ENCODE assay signal across 27 cellular contexts in the genomic region with DNA sequence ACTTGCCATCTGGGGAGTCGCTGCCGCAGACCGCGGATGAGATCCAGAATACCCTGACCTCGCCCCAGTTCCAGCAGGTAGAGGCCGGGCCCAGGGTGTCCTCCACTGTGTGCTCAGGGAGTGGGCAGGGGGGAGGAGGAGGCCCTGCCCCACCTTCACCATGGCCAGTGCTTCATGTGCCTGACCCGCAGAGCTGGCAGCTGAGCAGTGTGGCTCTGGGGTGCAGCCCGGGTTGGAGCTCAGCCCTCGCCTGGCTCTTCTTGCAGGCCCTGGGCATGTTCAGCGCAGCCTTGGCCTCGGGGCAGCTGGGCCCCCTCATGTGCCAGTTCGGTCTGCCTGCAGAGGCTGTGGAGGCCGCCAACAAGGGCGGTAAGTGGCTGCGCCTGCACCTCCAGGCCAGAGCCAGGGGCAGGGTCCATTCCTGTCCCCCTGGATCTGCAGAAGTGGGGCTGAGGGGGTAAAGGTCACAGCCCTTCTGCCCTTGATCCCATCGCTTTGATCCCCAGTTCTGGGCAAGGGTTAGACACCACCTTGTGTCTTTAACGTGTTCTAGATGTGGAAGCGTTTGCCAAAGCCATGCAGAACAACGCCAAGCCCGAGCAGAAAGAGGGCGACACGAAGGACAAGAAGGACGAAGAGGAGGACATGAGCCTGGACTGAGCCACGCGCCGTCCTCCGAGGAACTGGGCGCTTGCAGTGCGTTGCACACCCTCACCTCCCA. TPM values are rescaled to one million over a fixed set of nuclear protein-coding genes. Genes with fewer than 3 reads are reported as not detected.
A peak's percentile ranks its signal among the peaks of the same experiment; 100 is the strongest.
DNase-seq lines count a peak whose midpoint lies in the region; ATAC-seq, FAIRE-seq and TF ChIP-seq lines count a peak whose summit lies in the region.
"Had no signal": no experiment of that assay in that cellular context is flagged by ENCODE, and none has a peak within 500 bp of the region (broad histone marks: within the 10 kb centered on the region; RNA-seq: fewer than 3 reads in every experiment).

No MANE protein-coding gene starts in this region.

- H4K20me1 ChIP-seq in OCI-LY7 (ENCODE audit: insufficient read depth, low read length) (peaks cover 16% of the 10 kb centered on the region; the same call in 1 of the 2 replicates), H1 (replicated peaks in 1 of 2; ENCODE audit: control insufficient read depth in 1 of 2, insufficient read depth in 2 of 2, low read length in 2 of 2) (peaks cover 34 to 54% of the 10 kb centered on the region in 2 experiments)

- FAIRE-seq in H1 (lab: Jason Lieb, UNC): no peak
- FAIRE-seq: D721Med, G401.6, small intestine had no signal

- H3K27ac Mint-ChIP-seq in Caco-2 (ENCODE audit: unreplicated experiment): peak overlapping the region; percentile 97
- H3K27ac Mint-ChIP-seq: activated naive CD8-positive, alpha-beta T cell treated with anti-CD3 and anti-CD28 coated beads for 36 hours; activated T-helper 1 cell treated with anti-CD3 and anti-CD28 coated beads, Interleukin-12 subunit alpha, Interleukin-12 subunit beta, Interleukin-2, Interleukin-4 antibody, amounts not matched to agents 30 ng/mL and 10 ng/mL and 1 ng/mL, durations not matched to agents 14 hours and 24 hours and 36 hours; stimulated activated naive CD8-positive, alpha-beta T cell treated with anti-CD3 and anti-CD28 coated beads, Interleukin-15, Interleukin-2, amounts not matched to agents 100 ng/mL and 50 ng/mL, for 24 hours had no signal

- H3K23ac ChIP-seq in H1 (ENCODE audit: insufficient read length): no peak overlapping the region

- H3K27me3 ChIP-seq in Caco-2 (replicated peaks; ENCODE audit: control insufficient read depth, insufficient read depth, low read length) (no peaks in the 10 kb centered on the region), H1 (replicated peaks in 1 of 4; ENCODE audit: control insufficient read depth in 3 of 4, extremely low read depth in 1 of 4, insufficient read depth in 3 of 4, low read length in 3 of 4) (no peaks in the 10 kb centered on the region)
- H3K27me3 ChIP-seq: body of pancreas, Peyer's patch, upper lobe of left lung had no signal

- H3K9me3 Mint-ChIP-seq in Caco-2 (ENCODE audit: unreplicated experiment): no peaks in the 10 kb centered on the region
- H3K9me3 Mint-ChIP-seq: activated naive CD8-positive, alpha-beta T cell treated with anti-CD3 and anti-CD28 coated beads for 36 hours; activated T-helper 1 cell treated with anti-CD3 and anti-CD28 coated beads, Interleukin-12 subunit alpha, Interleukin-12 subunit beta, Interleukin-2, Interleukin-4 antibody, amounts not matched to agents 30 ng/mL and 10 ng/mL and 1 ng/mL, durations not matched to agents 14 hours and 24 hours and 36 hours; naive B cell; stimulated activated naive CD8-positive, alpha-beta T cell treated with anti-CD3 and anti-CD28 coated beads, Interleukin-15, Interleukin-2, amounts not matched to agents 100 ng/mL and 50 ng/mL, for 24 hours had no signal

- no peak overlapping the region for H3K4me3 ChIP-seq in Caco-2 (ENCODE audit: low read depth, low read length)
- H3K4me3 ChIP-seq in OCI-LY7 (ENCODE audit: low read depth, low read length, poor library complexity, severe bottlenecking): no peak overlapping the region
- no peak overlapping the region for H3K4me3 ChIP-seq in H1 (ENCODE audit: extremely low read depth in 1 of 4, insufficient read depth in 2 of 4, low read depth in 3 of 4, low read length in 4 of 4)
- H3K4me3 ChIP-seq: body of pancreas, Peyer's patch, upper lobe of left lung had no signal

- POLR2A ChIA-PET in Caco-2 (lab: Charles Lee) (interaction anchor here (1.0 kb wide), 1 partner anchor 241 kb away, joined by 3 read pairs; no protein-coding TSS in a partner anchor), OCI-LY7 (lab: Charles Lee) (no interaction called here), H1 (lab: Charles Lee; ENCODE audit: partially characterized antibody) (interaction anchor here (0.9 to 14.6 kb wide), 15 partner anchors 7 to 80 kb away, joined by 3 to 170 read pairs (median 13); partner anchors contain the start of genes LAMA5 and RPS21)

- H3K27me3 Mint-ChIP-seq in Caco-2 (ENCODE audit: insufficient read depth, unreplicated experiment): no peaks in the 10 kb centered on the region
- H3K27me3 Mint-ChIP-seq: activated naive CD8-positive, alpha-beta T cell treated with anti-CD3 and anti-CD28 coated beads for 36 hours; naive B cell; stimulated activated naive CD8-positive, alpha-beta T cell treated with anti-CD3 and anti-CD28 coated beads, Interleukin-15, Interleukin-2, amounts not matched to agents 100 ng/mL and 50 ng/mL, for 24 hours had no signal

- H3K4me3 Mint-ChIP-seq in Caco-2 (ENCODE audit: unreplicated experiment): no peak overlapping the region
- H3K4me3 Mint-ChIP-seq: activated naive CD8-positive, alpha-beta T cell treated with anti-CD3 and anti-CD28 coated beads for 36 hours; activated T-helper 1 cell treated with anti-CD3 and anti-CD28 coated beads, Interleukin-12 subunit alpha, Interleukin-12 subunit beta, Interleukin-2, Interleukin-4 antibody, amounts not matched to agents 30 ng/mL and 10 ng/mL and 1 ng/mL, durations not matched to agents 14 hours and 24 hours and 36 hours; stimulated activated naive CD8-positive, alpha-beta T cell treated with anti-CD3 and anti-CD28 coated beads, Interleukin-15, Interleukin-2, amounts not matched to agents 100 ng/mL and 50 ng/mL, for 24 hours had no signal

- peaks cover 13% of the 10 kb centered on the region for H3K79me1 ChIP-seq in H1 (ENCODE audit: low read depth, low read length)

- TF ChIP-seq EP300 in H1 (IDR thresholded peaks at IDR 0.05; ENCODE audit: borderline replicate concordance in 1 of 2, low read depth in 2 of 2, low read length in 2 of 2): no peak

- no peak overlapping the region for H4K8ac ChIP-seq in H1 (ENCODE audit: extremely low read depth, insufficient read depth, low read length)

- H3K4me2 ChIP-seq in OCI-LY7 (ENCODE audit: low read length) (no peak overlapping the region), H1 (ENCODE audit: insufficient read depth in 1 of 2, low read depth in 2 of 2, low read length in 2 of 2) (no peak overlapping the region)
- H3K4me2 ChIP-seq: SK-N-SH had no signal

- H2AK5ac ChIP-seq in H1 (ENCODE audit: low read depth, low read length): no peak overlapping the region

- H3K14ac ChIP-seq in H1 (ENCODE audit: insufficient read length): no peak overlapping the region

- H2AFZ ChIP-seq in OCI-LY7 (ENCODE audit: low read length) (no peak overlapping the region), H1 (ENCODE audit: low read length) (no peak overlapping the region)
- H2AFZ ChIP-seq: parathyroid adenoma had no signal

- no peak for DNase-seq in Caco-2
- DNase-seq in OCI-LY7 (ENCODE audit: low spot score): no peak
- no peak for DNase-seq in H1 (ENCODE audit: low read depth in 1 of 2, low spot score in 2 of 2)
- DNase-seq in midbrain (lab: John Stamatoyannopoulos, UW): peak; percentile 12
- no peak for DNase-seq in NCI-H2029 (lab: John Stamatoyannopoulos, UW)
- DNase-seq in GM13976 (ENCODE audit: low spot score): no peak
- no peak for DNase-seq in activated CD4-positive, alpha-beta T cell treated with anti-CD3 and anti-CD28 coated beads for 1 hour
- DNase-seq: activated CD4-positive, CD25-positive, alpha-beta regulatory T cell treated with anti-CD3 and anti-CD28 coated beads, Interleukin-2, amount 50 U/mL, for 72 hours; activated naive CD8-positive, alpha-beta T cell treated with anti-CD3 and anti-CD28 coated beads for 36 hours; AML-193; dermis blood vessel endothelial cell; erythroblast; naive B cell; NCI-H1436; NCI-H82; Peyer's patch; SK-N-SH; small intestine; stimulated activated CD4-positive, alpha-beta T cell treated with anti-CD3 and anti-CD28 coated beads, Interleukin-2, amount 100 ng/mL, for 48 hours had no signal

- peaks cover 20% of the 10 kb centered on the region for H3K4me1 ChIP-seq in Caco-2
- H3K4me1 ChIP-seq in OCI-LY7 (ENCODE audit: insufficient read depth, low read length, poor library complexity, severe bottlenecking): peaks cover 15% of the 10 kb centered on the region
- peaks cover 0 to 9% (median 4%) of the 10 kb centered on the region in 4 experiments; a peak in 5 of 7 replicates for H3K4me1 ChIP-seq in H1 (replicated peaks in 1 of 4; ENCODE audit: control insufficient read depth in 3 of 4, insufficient read depth in 4 of 4, low read length in 3 of 4)

- no peak overlapping the region for H2BK5ac ChIP-seq in H1 (ENCODE audit: low read depth, low read length)

- H4K5ac ChIP-seq in H1 (ENCODE audit: insufficient read length, low read depth, low read length): no peak overlapping the region

- no peak overlapping the region for H2BK12ac ChIP-seq in H1 (ENCODE audit: low read depth, low read length)

- TF ChIP-seq RAD21 in H1 (IDR thresholded peaks at IDR 0.05 in 1 of 2, conservative IDR thresholded peaks at IDR 0.05 in 1 of 2; ENCODE audit: low read depth in 2 of 2, low read length in 2 of 2): no peak

- no peak overlapping the region for H3K4ac ChIP-seq in H1 (replicated peaks; ENCODE audit: insufficient read length, low read depth, low read length)

- TF ChIP-seq CTCF in Caco-2 (IDR thresholded peaks at IDR 0.05; ENCODE audit: insufficient read depth in 1 of 2, low read depth in 1 of 2, low read length in 1 of 2, severe bottlenecking in 1 of 2, unreplicated experiment in 1 of 2) (no peak), OCI-LY7 (conservative IDR thresholded peaks at IDR 0.05; ENCODE audit: low read length) (no peak), H1 (IDR thresholded peaks at IDR 0.05; ENCODE audit: control extremely low read depth in 1 of 3, insufficient read depth in 1 of 3, low read depth in 1 of 3, low read length in 3 of 3) (no peak), GM13976 (IDR thresholded peaks at IDR 0.05; ENCODE audit: borderline replicate concordance, control extremely low read depth, extremely low read depth, insufficient read depth, missing control alignments) (no peak)

- no peak overlapping the region for H3K9ac ChIP-seq in H1 (replicated peaks in 1 of 4; ENCODE audit: extremely low read depth in 1 of 4, low read depth in 3 of 4, low read length in 3 of 4)
- H3K9ac ChIP-seq: parathyroid adenoma, SK-N-SH had no signal

- H2BK120ac ChIP-seq in H1 (replicated peaks; ENCODE audit: low read depth, low read length): no peak overlapping the region

- H3K27ac ChIP-seq in OCI-LY7 (ENCODE audit: low read depth, low read length, poor library complexity, severe bottlenecking): no peak overlapping the region
- H3K27ac ChIP-seq in H1 (ENCODE audit: low read depth, low read length): peak overlapping the region; percentile 34; the same call in 1 of the 2 replicates
- H3K27ac ChIP-seq: body of pancreas, parathyroid adenoma, Peyer's patch had no signal

- peaks cover 8% of the 10 kb centered on the region; the same call in 1 of the 2 replicates for H3K23me2 ChIP-seq in H1 (ENCODE audit: low read depth, low read length)

- H3K56ac ChIP-seq in H1 (replicated peaks; ENCODE audit: insufficient read length, low read depth, low read length): no peak overlapping the region

- TSS peak; percentile 1 for BruUV-seq in Caco-2 (replicated peaks; lab: Mats Ljungman, UMichigan)
- TSS peak; percentile 78 for BruUV-seq in OCI-LY7 (replicated peaks; lab: Mats Ljungman, UMichigan)

- ATAC-seq in HG02981 (IDR thresholded peaks at IDR 0.05; ENCODE audit: unreplicated experiment): no peak
- ATAC-seq: body of pancreas had no signal

- in situ Hi-C loops in GM13976 (cut with MboI; ENCODE audit: low sequenced_read_pairs, unreplicated experiment): loop anchor here (10.0 kb wide), 1 partner anchor 77 kb away; the partner anchor contains the start of gene RPS21

- no peak overlapping the region for H2BK20ac ChIP-seq in H1 (ENCODE audit: low read length)

- H3K18ac ChIP-seq in H1 (ENCODE audit: extremely low read depth, low read length): no peak overlapping the region

- intact Hi-C loops in Caco-2 (cut with micrococcal nuclease; ENCODE audit: unreplicated experiment) (loop anchor here (10.0 kb wide), 1 partner anchor 487 kb away; the partner anchor contains the start of gene MRGBP), OCI-LY7 (cut with micrococcal nuclease; ENCODE audit: unreplicated experiment) (no loop called here)

- H3K4me1 Mint-ChIP-seq in Caco-2 (ENCODE audit: low read depth, unreplicated experiment): peaks cover 23% of the 10 kb centered on the region

- H2BK15ac ChIP-seq in H1 (ENCODE audit: low read length): no peak overlapping the region

- H4K91ac ChIP-seq in H1 (replicated peaks; ENCODE audit: insufficient read length, low read length): no peak overlapping the region

- H3K79me2 ChIP-seq in OCI-LY7 (ENCODE audit: insufficient read depth, low read depth, low read length) (peaks cover 28% of the 10 kb centered on the region), H1 (ENCODE audit: control insufficient read depth in 1 of 2, insufficient read depth in 2 of 2, low read length in 2 of 2) (peaks cover 17 to 29% of the 10 kb centered on the region in 2 experiments; a peak in 3 of 4 replicates)

- H3K36me3 ChIP-seq in Caco-2 (ENCODE audit: control insufficient read depth, insufficient read depth, low read length): peaks cover 39% of the 10 kb centered on the region
- peaks cover 82% of the 10 kb centered on the region for H3K36me3 ChIP-seq in OCI-LY7 (ENCODE audit: insufficient read depth, low read length)
- peaks cover 32 to 85% (median 69%) of the 10 kb centered on the region in 4 experiments for H3K36me3 ChIP-seq in H1 (ENCODE audit: control insufficient read depth in 2 of 4, insufficient read depth in 4 of 4, low read length in 3 of 4)

- no peaks in the 10 kb centered on the region for H3K9me2 ChIP-seq in OCI-LY7 (ENCODE audit: insufficient read depth, low read length)
- H3K9me2 ChIP-seq: SK-N-SH had no signal

- peaks cover 100% of the 10 kb centered on the region for H3K36me3 Mint-ChIP-seq in Caco-2 (ENCODE audit: insufficient read depth, unreplicated experiment)
- H3K36me3 Mint-ChIP-seq: naive B cell had no signal

- 94% methylated on average over 29 of the region's 29 CpGs; no CpG with 5 or more reads in 1 of the 2 experiments for WGBS in H1 (ENCODE audit: extremely low coverage in 1 of 2, insufficient coverage in 1 of 2, insufficient read length in 1 of 2, insufficient replicate concordance in 2 of 2, low coverage in 1 of 2, low lambda C conversion rate in 2 of 2, missing lambda C conversion rate in 1 of 2), 2 experiments

- no peaks in the 10 kb centered on the region for H3K9me3 ChIP-seq in Caco-2
- no peaks in the 10 kb centered on the region for H3K9me3 ChIP-seq in OCI-LY7 (ENCODE audit: low read length)
- no peaks in the 10 kb centered on the region for H3K9me3 ChIP-seq in H1 (ENCODE audit: insufficient read depth in 2 of 2, low read depth in 1 of 2, low read length in 1 of 2)
- H3K9me3 ChIP-seq: body of pancreas, Peyer's patch, SK-N-SH, upper lobe of left lung had no signal

- TF ChIP-seq POLR2A in H1 (IDR thresholded peaks at IDR 0.05; ENCODE audit: control extremely low read depth in 1 of 2, low read depth in 2 of 2, low read length in 2 of 2): no peak; a peak in 1 of 3 replicates

- CTCF ChIA-PET in Caco-2 (lab: Charles Lee): interaction anchor here (1.7 kb wide), 1 partner anchor 74 kb away, joined by 8 read pairs; no protein-coding TSS in a partner anchor
- CTCF ChIA-PET in OCI-LY7 (lab: Charles Lee; ENCODE audit: unreplicated experiment): no interaction called here
- CTCF ChIA-PET in H1 (lab: Charles Lee; ENCODE audit: partially characterized antibody): interaction anchor here (0.6 to 2.4 kb wide), 7 partner anchors 13 to 96 kb away, joined by 3 to 8 read pairs (median 3); no protein-coding TSS in a partner anchor

RNA-seq across cellular contexts. Expression of gene ADRM1, which starts 5.5 kb away (rescaled TPM):
- total RNA-seq in Caco-2 (2022) (261 and 263 TPM in 2 replicates), OCI-LY7 (2022) (70.7 and 87.0 TPM in 2 replicates)
- total RNA-seq in OCI-LY7 (2014; rRNA removed; shearing (Covaris generic)): 123 and 128 TPM in 2 replicates
- total RNA-seq in H1 (2021; fragmentation: NEBNext Ultra II Directional; extraction: Animal tissue kit (Norgen Biotek cat#: 25700)): 126 and 138 TPM in 2 replicates
- polyA plus RNA-seq in H1 (2011; rRNA removed): 214 and 260 TPM in 2 replicates
- polyA plus RNA-seq in H1 (2011; cell fraction: cytosol; rRNA removed): 209 TPM
- polyA plus RNA-seq in H1 (2011; cell fraction: nucleus; rRNA removed): 180 TPM
- 119 to 168 TPM (median 157 TPM) in 4 replicates for polyA plus RNA-seq in H1 (2012, experiment 1 of 2)
- 141 TPM for polyA plus RNA-seq in H1 (2012, experiment 2 of 2)
- polyA plus RNA-seq in H1 (2013, experiment 1 of 2): 137 TPM
- 131 TPM for polyA plus RNA-seq in H1 (2013, experiment 2 of 2)
- 39.2 and 45.4 TPM in 2 replicates for polyA minus RNA-seq in H1 (2011; rRNA and poly(A)+ RNA removed)
- polyA minus RNA-seq in H1 (2011; cell fraction: cytosol; rRNA and poly(A)+ RNA removed): 68.0 TPM
- 67.0 TPM for polyA minus RNA-seq in H1 (2011; cell fraction: nucleus; rRNA and poly(A)+ RNA removed)

RNA-seq across cellular contexts. Expression of gene LAMA5, which starts 58.9 kb away (rescaled TPM):
- total RNA-seq in Caco-2 (2022): 1,050 and 1,125 TPM in 2 replicates
- total RNA-seq in OCI-LY7 (2014; rRNA removed; shearing (Covaris generic)): 53.3 and 59.3 TPM in 2 replicates
- 144 and 162 TPM in 2 replicates for total RNA-seq in OCI-LY7 (2022)
- total RNA-seq in H1 (2021; fragmentation: NEBNext Ultra II Directional; extraction: Animal tissue kit (Norgen Biotek cat#: 25700)): 210 and 225 TPM in 2 replicates
- polyA plus RNA-seq in H1 (2011; rRNA removed): 34.4 and 90.7 TPM in 2 replicates
- polyA plus RNA-seq in H1 (2011; cell fraction: cytosol; rRNA removed): 57.6 TPM
- 648 TPM for polyA plus RNA-seq in H1 (2011; cell fraction: nucleus; rRNA removed)
- 136 to 235 TPM (median 223 TPM) in 4 replicates for polyA plus RNA-seq in H1 (2012, experiment 1 of 2)
- polyA plus RNA-seq in H1 (2012, experiment 2 of 2): 130 TPM
- 107 TPM for polyA plus RNA-seq in H1 (2013, experiment 1 of 2)
- polyA plus RNA-seq in H1 (2013, experiment 2 of 2): 82.4 TPM
- polyA minus RNA-seq in H1 (2011; rRNA and poly(A)+ RNA removed): 24.2 and 31.4 TPM in 2 replicates
- polyA minus RNA-seq in H1 (2011; cell fraction: cytosol; rRNA and poly(A)+ RNA removed): 70.1 TPM
- polyA minus RNA-seq in H1 (2011; cell fraction: nucleus; rRNA and poly(A)+ RNA removed): 212 TPM
